19 cellular contexts compared by ENCODE assay signal in genomic region chrY:16157801-16158200, GRCh38.
DNase-seq lines count a peak whose midpoint lies in the region; ATAC-seq and TF ChIP-seq lines count a peak whose summit lies in the region.
"Had no signal": no experiment of that assay in that cellular context is flagged by ENCODE, and none has a peak within 500 bp of the region (broad histone marks: within the 10 kb centered on the region; RNA-seq: fewer than 3 reads in every experiment).

No MANE protein-coding gene starts in this region.

- H3K27me3 ChIP-seq in Caco-2 (replicated peaks; ENCODE audit: control insufficient read depth, insufficient read depth, low read length): no peaks in the 10 kb centered on the region
- no peaks in the 10 kb centered on the region for H3K27me3 ChIP-seq in aorta (ENCODE audit: control insufficient read depth in 1 of 2, insufficient read depth in 2 of 2, low read length in 1 of 2)
- H3K27me3 ChIP-seq: BLaER1 had no signal

- no peak overlapping the region for H3K4me3 Mint-ChIP-seq in Caco-2 (ENCODE audit: unreplicated experiment)
- H3K4me3 Mint-ChIP-seq: B cell; CD4-positive, CD25-positive, alpha-beta regulatory T cell; CD8-positive, alpha-beta T cell had no signal

- 74% methylated on average over 5 of the region's 5 CpGs; no CpG with 5 or more reads in 1 of the 2 donors for WGBS in aorta, 2 donors

- no peak for TF ChIP-seq CTCF in fibroblast of villous mesenchyme (IDR thresholded peaks at IDR 0.05; ENCODE audit: insufficient read depth, low read depth, low read length)
- TF ChIP-seq CTCF in Caco-2 (IDR thresholded peaks at IDR 0.05; ENCODE audit: insufficient read depth in 1 of 2, low read depth in 1 of 2, low read length in 1 of 2, severe bottlenecking in 1 of 2, unreplicated experiment in 1 of 2): no peak

- no peaks in the 10 kb centered on the region for H3K4me1 Mint-ChIP-seq in Caco-2 (ENCODE audit: low read depth, unreplicated experiment)
- H3K4me1 Mint-ChIP-seq: B cell; CD4-positive, CD25-positive, alpha-beta regulatory T cell had no signal

- no peaks in the 10 kb centered on the region for H3K9me3 ChIP-seq in Caco-2
- H3K9me3 ChIP-seq in aorta (ENCODE audit: control insufficient read depth, low read length): no peaks in the 10 kb centered on the region
- H3K9me3 ChIP-seq: BLaER1 had no signal

- intact Hi-C loops in Caco-2 (cut with micrococcal nuclease; ENCODE audit: unreplicated experiment): no loop called here
- intact Hi-C loops in aorta (cut with DNase I): no loop called here

- H3K27ac ChIP-seq in aorta (ENCODE audit: low read depth in 1 of 2, low read length in 2 of 2): no peak overlapping the region
- H3K27ac ChIP-seq: BLaER1, C4-2B had no signal

- H3K27me3 Mint-ChIP-seq in Caco-2 (ENCODE audit: insufficient read depth, unreplicated experiment): no peaks in the 10 kb centered on the region
- H3K27me3 Mint-ChIP-seq: B cell; CD4-positive, CD25-positive, alpha-beta regulatory T cell had no signal

- H3K36me3 Mint-ChIP-seq in Caco-2 (ENCODE audit: insufficient read depth, unreplicated experiment): no peaks in the 10 kb centered on the region
- H3K36me3 Mint-ChIP-seq: CD4-positive, CD25-positive, alpha-beta regulatory T cell; CD8-positive, alpha-beta T cell had no signal

- no peaks in the 10 kb centered on the region for H3K9me3 Mint-ChIP-seq in Caco-2 (ENCODE audit: unreplicated experiment)
- H3K9me3 Mint-ChIP-seq: CD4-positive, CD25-positive, alpha-beta regulatory T cell; CD8-positive, alpha-beta T cell had no signal

- no TSS peak for BruUV-seq in Caco-2 (replicated peaks; lab: Mats Ljungman, UMichigan)

- no peak overlapping the region for H3K27ac Mint-ChIP-seq in Caco-2 (ENCODE audit: unreplicated experiment)
- H3K27ac Mint-ChIP-seq: B cell; CD4-positive, CD25-positive, alpha-beta regulatory T cell; CD8-positive, alpha-beta T cell had no signal

- H3K4me1 ChIP-seq in Caco-2: no peaks in the 10 kb centered on the region
- H3K4me1 ChIP-seq in aorta (ENCODE audit: control insufficient read depth in 1 of 2, insufficient read depth in 2 of 2, low read length in 2 of 2): no peaks in the 10 kb centered on the region
- H3K4me1 ChIP-seq: BLaER1 had no signal

- DNase-seq in HS-27A (ENCODE audit: low read depth): peak; percentile 34
- peak; percentile 0 for DNase-seq in M059J (ENCODE audit: low read depth)
- DNase-seq in fibroblast of villous mesenchyme (ENCODE audit: low read depth): peak; percentile 20
- DNase-seq in Caco-2: no peak
- no peak for DNase-seq in aorta
- DNase-seq: CD4-positive, CD25-positive, alpha-beta regulatory T cell; CD8-positive, alpha-beta T cell; DMS 273 treated with DMSO at 0.1 percent for 48 hours; DMS79; EL; GDM1; GOT3; H7; HCEC 1CT had no signal

- CTCF ChIA-PET in Caco-2 (lab: Charles Lee): no interaction called here

- POLR2A ChIA-PET in Caco-2 (lab: Charles Lee): no interaction called here

- H3K36me3 ChIP-seq in Caco-2 (ENCODE audit: control insufficient read depth, insufficient read depth, low read length) (no peaks in the 10 kb centered on the region), aorta (ENCODE audit: control insufficient read depth in 1 of 2, insufficient read depth in 2 of 2, low read length in 1 of 2) (no peaks in the 10 kb centered on the region)
- H3K36me3 ChIP-seq: BLaER1 had no signal

- H3K4me3 ChIP-seq in fibroblast of villous mesenchyme (ENCODE audit: low read depth, low read length): no peak overlapping the region
- H3K4me3 ChIP-seq in Caco-2 (ENCODE audit: low read depth, low read length): no peak overlapping the region
- H3K4me3 ChIP-seq in aorta (ENCODE audit: low read length in 2 of 2): no peak overlapping the region
- H3K4me3 ChIP-seq: BLaER1, GM12878 had no signal

- no peak for ATAC-seq in GM21381 (IDR thresholded peaks at IDR 0.05; ENCODE audit: unreplicated experiment)
- ATAC-seq in aorta (ENCODE audit: low FRiP score): no peak
- ATAC-seq: CD8-positive, alpha-beta T cell; GM12878 had no signal

Comparison
In these comparisons a context has a peak if more than half of its experiments do, and no peak if none do; other contexts are left out.
1. DNase-seq: peak in HS-27A (single experiment), M059J (single experiment) and fibroblast of villous mesenchyme (single experiment); none in Caco-2 (0 of 2) and aorta (0 of 2).